1 cellular context compared by ENCODE assay signal in the genomic region with DNA sequence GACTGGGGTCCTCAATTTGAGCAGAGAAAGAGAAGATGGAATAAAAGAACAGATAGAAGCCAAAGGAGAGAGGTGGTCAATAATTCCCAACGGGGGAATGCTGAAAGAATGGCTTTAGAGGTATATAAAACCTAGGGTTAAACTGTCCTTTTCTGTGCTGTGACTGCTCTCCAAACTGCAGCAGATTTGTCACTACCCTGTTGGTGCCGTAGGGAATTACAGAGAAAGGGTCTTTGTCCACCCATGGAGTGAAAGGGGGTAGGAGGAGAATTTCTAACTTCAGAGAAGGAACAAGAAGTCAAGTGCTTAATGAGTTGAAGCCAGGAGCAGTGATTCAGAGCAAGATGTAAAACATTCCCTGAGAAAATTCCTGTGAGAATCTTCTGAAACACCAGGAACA.
TF ChIP-seq lines count a peak whose summit lies in the region.

No MANE protein-coding gene starts in this region.

TF ChIP-seq in SK-N-SH treated with all-trans-retinoic acid at 6 μM for 48 hours, 23 proteins besides CTCF, POLR2A, EP300 and RAD21 (continued from another document):
- TF ChIP-seq, protein P1, sequence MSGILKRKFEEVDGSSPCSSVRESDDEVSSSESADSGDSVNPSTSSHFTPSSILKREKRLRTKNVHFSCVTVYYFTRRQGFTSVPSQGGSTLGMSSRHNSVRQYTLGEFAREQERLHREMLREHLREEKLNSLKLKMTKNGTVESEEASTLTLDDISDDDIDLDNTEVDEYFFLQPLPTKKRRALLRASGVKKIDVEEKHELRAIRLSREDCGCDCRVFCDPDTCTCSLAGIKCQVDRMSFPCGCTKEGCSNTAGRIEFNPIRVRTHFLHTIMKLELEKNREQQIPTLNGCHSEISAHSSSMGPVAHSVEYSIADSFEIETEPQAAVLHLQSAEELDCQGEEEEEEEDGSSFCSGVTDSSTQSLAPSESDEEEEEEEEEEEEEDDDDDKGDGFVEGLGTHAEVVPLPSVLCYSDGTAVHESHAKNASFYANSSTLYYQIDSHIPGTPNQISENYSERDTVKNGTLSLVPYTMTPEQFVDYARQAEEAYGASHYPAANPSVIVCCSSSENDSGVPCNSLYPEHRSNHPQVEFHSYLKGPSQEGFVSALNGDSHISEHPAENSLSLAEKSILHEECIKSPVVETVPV (CRISPR knock-in tag; IDR thresholded peaks at IDR 0.05), result no peak
- TF ChIP-seq OSR1 (CRISPR knock-in tag; IDR thresholded peaks at IDR 0.05), result no peak
- TF ChIP-seq, protein P2, sequence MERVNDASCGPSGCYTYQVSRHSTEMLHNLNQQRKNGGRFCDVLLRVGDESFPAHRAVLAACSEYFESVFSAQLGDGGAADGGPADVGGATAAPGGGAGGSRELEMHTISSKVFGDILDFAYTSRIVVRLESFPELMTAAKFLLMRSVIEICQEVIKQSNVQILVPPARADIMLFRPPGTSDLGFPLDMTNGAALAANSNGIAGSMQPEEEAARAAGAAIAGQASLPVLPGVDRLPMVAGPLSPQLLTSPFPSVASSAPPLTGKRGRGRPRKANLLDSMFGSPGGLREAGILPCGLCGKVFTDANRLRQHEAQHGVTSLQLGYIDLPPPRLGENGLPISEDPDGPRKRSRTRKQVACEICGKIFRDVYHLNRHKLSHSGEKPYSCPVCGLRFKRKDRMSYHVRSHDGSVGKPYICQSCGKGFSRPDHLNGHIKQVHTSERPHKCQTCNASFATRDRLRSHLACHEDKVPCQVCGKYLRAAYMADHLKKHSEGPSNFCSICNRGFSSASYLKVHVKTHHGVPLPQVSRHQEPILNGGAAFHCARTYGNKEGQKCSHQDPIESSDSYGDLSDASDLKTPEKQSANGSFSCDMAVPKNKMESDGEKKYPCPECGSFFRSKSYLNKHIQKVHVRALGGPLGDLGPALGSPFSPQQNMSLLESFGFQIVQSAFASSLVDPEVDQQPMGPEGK (CRISPR knock-in tag; IDR thresholded peaks at IDR 0.05; ENCODE audit: borderline replicate concordance), result no peak
- TF ChIP-seq, protein P3, sequence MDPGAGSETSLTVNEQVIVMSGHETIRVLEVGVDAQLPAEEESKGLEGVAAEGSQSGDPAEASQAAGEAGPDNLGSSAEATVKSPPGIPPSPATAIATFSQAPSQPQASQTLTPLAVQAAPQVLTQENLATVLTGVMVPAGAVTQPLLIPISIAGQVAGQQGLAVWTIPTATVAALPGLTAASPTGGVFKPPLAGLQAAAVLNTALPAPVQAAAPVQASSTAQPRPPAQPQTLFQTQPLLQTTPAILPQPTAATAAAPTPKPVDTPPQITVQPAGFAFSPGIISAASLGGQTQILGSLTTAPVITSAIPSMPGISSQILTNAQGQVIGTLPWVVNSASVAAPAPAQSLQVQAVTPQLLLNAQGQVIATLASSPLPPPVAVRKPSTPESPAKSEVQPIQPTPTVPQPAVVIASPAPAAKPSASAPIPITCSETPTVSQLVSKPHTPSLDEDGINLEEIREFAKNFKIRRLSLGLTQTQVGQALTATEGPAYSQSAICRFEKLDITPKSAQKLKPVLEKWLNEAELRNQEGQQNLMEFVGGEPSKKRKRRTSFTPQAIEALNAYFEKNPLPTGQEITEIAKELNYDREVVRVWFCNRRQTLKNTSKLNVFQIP (CRISPR knock-in tag; IDR thresholded peaks at IDR 0.05; ENCODE audit: borderline replicate concordance, low read depth), result no peak
